15 cellular contexts compared by ENCODE assay signal in the genomic region with DNA sequence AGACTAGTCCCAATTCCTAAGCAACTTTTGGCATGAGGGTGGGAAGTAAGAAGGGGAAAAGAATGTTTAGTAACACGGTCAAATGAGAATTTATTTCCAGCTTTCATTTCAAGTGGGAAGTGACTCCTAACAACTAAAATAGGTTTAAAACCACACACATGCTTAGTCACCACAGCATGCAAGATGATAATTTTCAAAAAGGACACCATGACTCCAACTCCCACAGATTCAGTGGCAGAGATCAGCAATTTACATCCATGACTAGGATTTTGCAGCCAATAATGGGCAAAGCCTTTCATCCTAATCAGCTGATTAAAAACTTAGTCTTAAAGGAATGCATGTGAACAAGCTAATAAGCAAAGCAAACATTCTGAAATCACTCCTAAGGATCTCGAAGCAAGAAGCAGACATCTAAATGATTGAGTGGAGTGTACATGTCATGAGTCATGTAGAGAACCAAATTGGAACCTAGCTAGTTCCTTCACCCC. TPM values are rescaled to one million over a fixed set of nuclear protein-coding genes. Genes with fewer than 3 reads are reported as not detected.
DNase-seq lines count a peak whose midpoint lies in the region; ATAC-seq and TF ChIP-seq lines count a peak whose summit lies in the region.
"Had no signal": no experiment of that assay in that cellular context is flagged by ENCODE, and none has a peak within 500 bp of the region (broad histone marks: within the 10 kb centered on the region; RNA-seq: fewer than 3 reads in every experiment).

No MANE protein-coding gene starts in this region.

- H3K4me1 ChIP-seq in heart right ventricle, result peaks cover 0 to 8% (median 0%) of the 10 kb centered on the region in 9 donors

- H3K9me3 ChIP-seq in heart right ventricle, result no peaks in the 10 kb centered on the region

- WGBS in heart right ventricle, 2 donors, result 62 to 73% methylated on average over 2 of the region's 2 CpGs

- H3K4me3 ChIP-seq in astrocyte of the cerebellum (ENCODE audit: low read depth, low read length), result no peak overlapping the region
- H3K4me3 ChIP-seq in heart right ventricle, result no peak overlapping the region
- H3K4me3 ChIP-seq: dorsolateral prefrontal cortex, SK-N-MC had no signal

- H3K36me3 ChIP-seq in heart right ventricle, result no peaks in the 10 kb centered on the region

- TF ChIP-seq CTCF in astrocyte of the cerebellum (IDR thresholded peaks at IDR 0.05; ENCODE audit: low read depth, low read length, missing control alignments), result no peak
- no peak for TF ChIP-seq CTCF in heart right ventricle (IDR thresholded peaks at IDR 0.05)

- H3K27ac ChIP-seq in heart right ventricle, result no peak overlapping the region
- H3K27ac ChIP-seq: dorsolateral prefrontal cortex, SK-N-MC had no signal

- ATAC-seq in heart right ventricle (no peak), GM19023 (IDR thresholded peaks at IDR 0.05; ENCODE audit: unreplicated experiment) (no peak)
- ATAC-seq: natural killer cell treated with Interleukin-12 subunit alpha and Interleukin-12 subunit beta and Interleukin-15 and Interleukin-18, amount 100 ng/mL, for 72 hours; stimulated activated naive CD8-positive, alpha-beta T cell treated with anti-CD3 and anti-CD28 coated beads, Interleukin-15, Interleukin-2, amounts not matched to agents 100 U/mL and 50 U/mL, for 24 hours had no signal

- in situ Hi-C loops in astrocyte of the cerebellum (cut with HindIII; ENCODE audit: low sequenced_read_pairs), result no loop called here
- in situ Hi-C loops in ACHN (cut with HindIII; ENCODE audit: low pct_ligation_motif_present, low pct_unique_long_range_greater_than_20kb, low sequenced_read_pairs), result no loop called here

- no peaks in the 10 kb centered on the region for H3K27me3 ChIP-seq in heart right ventricle
- H3K27me3 ChIP-seq: dorsolateral prefrontal cortex had no signal

- peak; percentile 58 for DNase-seq in AG20443 (ENCODE audit: low spot score)
- peak; percentile 17 to 31 for DNase-seq in Kasumi-1 (lab: John Stamatoyannopoulos, UW)
- DNase-seq in astrocyte of the cerebellum (ENCODE audit: low read depth), result peak; percentile 73
- peak; percentile 84 for DNase-seq in kidney glomerular epithelial cell (lab: John Stamatoyannopoulos, UW)
- DNase-seq in heart right ventricle, result no peak
- DNase-seq in NCI-H82 treated with DMSO at 0.1 percent for 48 hours (lab: John Stamatoyannopoulos, UW; ENCODE audit: unreplicated experiment), result no peak
- no peak for DNase-seq in ACHN
- DNase-seq: activated naive CD4-positive, alpha-beta T cell; dorsolateral prefrontal cortex; NCI-H526; stimulated activated CD4-positive, alpha-beta T cell treated with anti-CD3 and anti-CD28 coated beads, Interleukin-15, amount 100 ng/mL, for 24 hours; stimulated activated naive CD8-positive, alpha-beta T cell treated with anti-CD3 and anti-CD28 coated beads, Interleukin-15, Interleukin-2, amounts not matched to agents 100 U/mL and 50 U/mL, for 24 hours had no signal

- intact Hi-C loops in heart right ventricle (cut with DNase I), result no loop called here

RNA-seq across cellular contexts. Expression of a gene that starts 48.1 kb away (rescaled TPM):
- 10 to 100 TPM; 13.9 to 42.8 (median 34.6) TPM for total RNA-seq in heart right ventricle
- 10 to 100 TPM in 1 of 2 donors, 1 to 10 TPM in 1; 6.0 to 13.5 TPM for polyA plus RNA-seq in heart right ventricle

Comparison
In these comparisons a context has a peak if more than half of its experiments do, and no peak if none do; other contexts are left out.
1. DNase-seq: peak in AG20443 (single experiment), Kasumi-1 (2 of 2), astrocyte of the cerebellum (single experiment) and kidney glomerular epithelial cell (single experiment); none in heart right ventricle (0 of 2), NCI-H82 treated with DMSO at 0.1 percent for 48 hours (single experiment) and ACHN (single experiment).